Comparison of ENCODE assay signal across 9 cellular contexts in genomic region chr1:224513787-224514209, GRCh38.
A peak's percentile ranks its signal among the peaks of the same experiment; 100 is the strongest.
DNase-seq lines count a peak whose midpoint lies in the region; ATAC-seq, FAIRE-seq and TF ChIP-seq lines count a peak whose summit lies in the region.
"Had no signal": no experiment of that assay in that cellular context is flagged by ENCODE, and none has a peak within 500 bp of the region (broad histone marks: within the 10 kb centered on the region; RNA-seq: fewer than 3 reads in every experiment).

No MANE protein-coding gene starts in this region.

- WGBS in small intestine, 3 donors: 0 to 5% (median 4%) methylated on average over 11 of the region's 11 CpGs

- H3K4me1 ChIP-seq in right atrium auricular region: no peaks in the 10 kb centered on the region
- peaks cover 0 to 3% of the 10 kb centered on the region in 2 donors for H3K4me1 ChIP-seq in small intestine (ENCODE audit: control insufficient read depth in 2 of 2, insufficient read depth in 1 of 2, low read depth in 1 of 2, low read length in 1 of 2)

- H3K36me3 ChIP-seq in right atrium auricular region: no peaks in the 10 kb centered on the region
- H3K36me3 ChIP-seq in small intestine (ENCODE audit: control insufficient read depth in 2 of 2, insufficient read depth in 2 of 2, low read length in 2 of 2): no peaks in the 10 kb centered on the region
- H3K36me3 ChIP-seq: BLaER1 treated with 17β-estradiol and CSF1 and Interleukin-3, amounts not matched to agents 10 nM and 100 nM had no signal

- peak; percentile 84 to 92 for TF ChIP-seq CTCF in right atrium auricular region (IDR thresholded peaks at IDR 0.05)

- DNase-seq in NCI-H2029 (lab: John Stamatoyannopoulos, UW): peak; percentile 63
- no peak for DNase-seq in NCI-H2029 treated with DMSO at 0.1 percent for 48 hours (lab: John Stamatoyannopoulos, UW)
- DNase-seq in NCI-H1417 treated with DMSO at 0.1 percent for 48 hours (lab: John Stamatoyannopoulos, UW): peak; percentile 26
- peak; percentile 44 to 82 (median 72) for DNase-seq in T-helper 2 cell
- peak; percentile 54 for DNase-seq in amniotic epithelial cell (ENCODE audit: low read depth)
- DNase-seq in right atrium auricular region (ENCODE audit: low spot score): peak; percentile 83
- peak; percentile 78 for DNase-seq in small intestine

- H3K4me3 ChIP-seq in right atrium auricular region (no peak overlapping the region), small intestine (ENCODE audit: low read depth in 1 of 2, low read length in 2 of 2) (no peak overlapping the region)
- H3K4me3 ChIP-seq: BLaER1 treated with 17β-estradiol and CSF1 and Interleukin-3, amounts not matched to agents 10 nM and 100 nM had no signal

- H3K27me3 ChIP-seq in right atrium auricular region: no peaks in the 10 kb centered on the region
- H3K27me3 ChIP-seq in small intestine (ENCODE audit: control insufficient read depth in 2 of 2, insufficient read depth in 2 of 2, low read length in 2 of 2): no peaks in the 10 kb centered on the region
- H3K27me3 ChIP-seq: BLaER1 treated with 17β-estradiol and CSF1 and Interleukin-3, amounts not matched to agents 10 nM and 100 nM had no signal

- peak; percentile 95 for ATAC-seq in HG02798 (IDR thresholded peaks at IDR 0.05; ENCODE audit: poor library complexity, unreplicated experiment)

- H3K9me3 ChIP-seq in right atrium auricular region: no peaks in the 10 kb centered on the region
- H3K9me3 ChIP-seq in small intestine (ENCODE audit: control insufficient read depth, low read depth): no peaks in the 10 kb centered on the region
- H3K9me3 ChIP-seq: BLaER1 treated with 17β-estradiol and CSF1 and Interleukin-3, amounts not matched to agents 10 nM and 100 nM had no signal

- no peak overlapping the region for H3K27ac ChIP-seq in right atrium auricular region
- H3K27ac ChIP-seq in small intestine (ENCODE audit: low read depth in 1 of 2, low read length in 1 of 2): no peak overlapping the region
- H3K27ac ChIP-seq: BLaER1 treated with 17β-estradiol and CSF1 and Interleukin-3, amounts not matched to agents 10 nM and 100 nM had no signal

- no peak for FAIRE-seq in small intestine (lab: Jason Lieb, UNC)
